Comparison of ENCODE assay signal across 18 cellular contexts in the genomic region with DNA sequence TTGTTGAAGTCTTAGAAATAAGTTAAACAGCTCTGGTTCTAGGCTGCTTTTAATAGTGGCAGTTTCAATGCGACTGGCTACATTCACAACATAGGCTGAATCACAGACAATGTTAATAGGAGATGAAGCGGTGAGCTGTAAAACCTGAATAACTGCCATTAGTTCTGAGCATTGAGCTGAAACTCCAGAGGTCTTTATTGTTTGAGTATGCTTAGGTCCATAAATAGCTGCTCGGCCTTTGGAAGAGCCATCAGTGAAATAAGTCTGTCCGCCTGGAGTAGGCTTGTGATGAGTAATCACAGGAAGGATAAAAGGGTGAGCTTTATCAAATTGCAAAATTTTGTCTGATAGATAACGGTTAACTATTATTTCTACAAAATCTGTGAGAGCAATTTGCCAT. TPM values are rescaled to one million over a fixed set of nuclear protein-coding genes. Genes with fewer than 3 reads are reported as not detected.
DNase-seq lines count a peak whose midpoint lies in the region; ATAC-seq, FAIRE-seq and TF ChIP-seq lines count a peak whose summit lies in the region.
"Had no signal": no experiment of that assay in that cellular context is flagged by ENCODE, and none has a peak within 500 bp of the region (broad histone marks: within the 10 kb centered on the region; RNA-seq: fewer than 3 reads in every experiment).

No MANE protein-coding gene starts in this region.

- ATAC-seq in left lobe of liver, result peak; percentile 39
- ATAC-seq: Panc1 had no signal

- peaks cover 0 to 3% (median 0%) of the 10 kb centered on the region in 5 experiments for H3K9me3 Mint-ChIP-seq in brain
- H3K9me3 Mint-ChIP-seq: IgD-negative memory B cell had no signal

- H3K4me1 ChIP-seq in HEK293 (ENCODE audit: control insufficient read depth, insufficient read depth, low read length), result no peaks in the 10 kb centered on the region
- H3K4me1 ChIP-seq in mammary epithelial cell (ENCODE audit: insufficient read depth, low read length), result peaks cover 18% of the 10 kb centered on the region
- H3K4me1 ChIP-seq: Caco-2 had no signal

- H3K4me2 ChIP-seq in mammary epithelial cell (ENCODE audit: insufficient read depth, low read depth, low read length), result no peak overlapping the region

- H3K27ac ChIP-seq in HEK293 (ENCODE audit: extremely low read depth, low read depth, low read length) (no peak overlapping the region), mammary epithelial cell (ENCODE audit: insufficient read depth, low read depth, low read length) (no peak overlapping the region)

- H2AFZ ChIP-seq in mammary epithelial cell (ENCODE audit: low read depth, low read length), result no peak overlapping the region

- H3K9me3 ChIP-seq in HEK293 (ENCODE audit: control insufficient read depth, insufficient read depth, low read depth, low read length) (no peaks in the 10 kb centered on the region), mammary epithelial cell (replicated peaks; ENCODE audit: insufficient read depth, low read length) (peaks cover 12% of the 10 kb centered on the region)
- H3K9me3 ChIP-seq: Caco-2 had no signal

- no peaks in the 10 kb centered on the region for H3K27me3 ChIP-seq in mammary epithelial cell (ENCODE audit: insufficient read depth, low read length)

- H3K4me3 Mint-ChIP-seq in brain, result peak overlapping the region in 4 of 5 experiments; percentile 12 to 65 (median 34)
- H3K4me3 Mint-ChIP-seq: IgD-negative memory B cell had no signal

- H3K36me3 ChIP-seq in HEK293 (ENCODE audit: control insufficient read depth in 2 of 2, insufficient read depth in 1 of 2, low read length in 2 of 2) (no peaks in the 10 kb centered on the region), mammary epithelial cell (ENCODE audit: insufficient read depth, low read length) (no peaks in the 10 kb centered on the region)

- no peaks in the 10 kb centered on the region for H3K79me2 ChIP-seq in mammary epithelial cell (ENCODE audit: insufficient read depth, low read length)

- FAIRE-seq in HTR-8/SVneo (lab: Jason Lieb, UNC), result no peak

- dilution Hi-C loops in mammary epithelial cell (cut with HindIII; ENCODE audit: low sequenced_read_pairs), result loop anchor here (5.0 to 10.0 kb wide), 3 partner anchors 47 to 205 kb away; partner anchors contain the start of gene ZNF688

- H3K9ac ChIP-seq in mammary epithelial cell (ENCODE audit: insufficient read depth, low read length), result no peak overlapping the region

- H3K4me3 ChIP-seq in HEK293 (ENCODE audit: low read depth, low read length) (no peak overlapping the region), mammary epithelial cell (replicated peaks in 1 of 3; ENCODE audit: insufficient read depth in 1 of 3, low read depth in 2 of 3, low read length in 3 of 3) (no peak overlapping the region)

- peaks cover 81% of the 10 kb centered on the region for H3K4me1 Mint-ChIP-seq in brain

- no peaks in the 10 kb centered on the region for H3K27me3 Mint-ChIP-seq in brain

- WGBS in mammary epithelial cell (ENCODE audit: low coverage, missing lambda C conversion rate), result 98% methylated on average over 5 of the region's 5 CpGs

- H3K27ac Mint-ChIP-seq in brain, result peak overlapping the region; percentile 37 to 99 (median 92)
- H3K27ac Mint-ChIP-seq: IgD-negative memory B cell had no signal

- H4K20me1 ChIP-seq in mammary epithelial cell (ENCODE audit: insufficient read depth, low read length), result no peaks in the 10 kb centered on the region

- in situ Hi-C loops in ACHN (cut with HindIII; ENCODE audit: low pct_ligation_motif_present, low pct_unique_long_range_greater_than_20kb, low sequenced_read_pairs) (no loop called here), mammary epithelial cell (cut with MboI; ENCODE audit: low sequenced_read_pairs in 2 of 2) (loop anchor here (10.0 to 25.0 kb wide), 3 partner anchors 175 to 457 kb away; partner anchors contain the start of genes DCTPP1 (in 1 of the 2) and SEPHS2 (in 1 of the 2))

- POLR2A ChIA-PET in HEK293 (lab: Yijun Ruan, JAX), result interaction anchor here (1.5 to 2.9 kb wide), 2 partner anchors 9 to 14 kb away, joined by 4 to 12 read pairs; partner anchors contain the start of gene ZNF689

- TF ChIP-seq CTCF in HEK293 (tag by site-specific recombination; IDR thresholded peaks at IDR 0.05), result no peak
- TF ChIP-seq CTCF in brain (conservative IDR thresholded peaks at IDR 0.05), result no peak
- no peak for TF ChIP-seq CTCF in mammary epithelial cell (conservative IDR thresholded peaks at IDR 0.05 in 1 of 2, IDR thresholded peaks at IDR 0.05 in 1 of 2; ENCODE audit: extremely low read depth in 1 of 2, insufficient read depth in 1 of 2, low read depth in 1 of 2, low read length in 2 of 2)

- BruUV-seq in mammary epithelial cell (replicated peaks; lab: Mats Ljungman, UMichigan), result no TSS peak

- no peaks in the 10 kb centered on the region for H3K36me3 Mint-ChIP-seq in brain

- DNase-seq in ACHN (peak; percentile 81), left lobe of liver (ENCODE audit: low spot score) (no peak), DMS 273 treated with DMSO at 0.1 percent for 48 hours (lab: John Stamatoyannopoulos, UW) (no peak), mammary epithelial cell (no peak), HTR-8/SVneo (ENCODE audit: insufficient read length, low spot score) (no peak), NCI-H524 treated with DMSO at 0.1 percent for 48 hours (lab: John Stamatoyannopoulos, UW) (no peak)
- DNase-seq: C1 segment of cervical spinal cord, Caco-2, DMS53, HCEC 1CT, NCI-H1930, NCI-H510A treated with DMSO at 0.1 percent for 48 hours, SIG-M5 had no signal

- intact Hi-C loops in mammary epithelial cell (cut with micrococcal nuclease), result no loop called here

- CTCF ChIA-PET in HEK293 (lab: Yijun Ruan, JAX), result interaction anchor here (0.6 to 3.3 kb wide), 7 partner anchors 10 to 210 kb away, joined by 3 to 22 read pairs (median 3); partner anchors contain the start of gene DCTPP1
- CTCF ChIA-PET in mammary epithelial cell (lab: Charles Lee; ENCODE audit: low non-redundant PET), result interaction anchor here (1.9 kb wide), 1 partner anchor 190 kb away, joined by 5 read pairs; the partner anchor contains the start of gene DCTPP1

TF ChIP-seq in HEK293, 187 proteins besides CTCF, POLR2A, EP300 and RAD21:
- TF ChIP-seq ZNF521 (tag by site-specific recombination; IDR thresholded peaks at IDR 0.05), result no peak
- peak; percentile 87; the same call in 1 of the 2 replicates for TF ChIP-seq ZNF660 (tag by site-specific recombination; IDR thresholded peaks at IDR 0.05)

RNA-seq across cellular contexts. Expression of gene ZNF689, which starts 9.5 kb away (rescaled TPM):
- 10.9 TPM for polyA plus RNA-seq in brain (ENCODE audit: insufficient read depth, low read depth, low replicate concordance)
- 4.9 TPM for total RNA-seq in left lobe of liver
- 1 to 10 TPM; 6.7 to 7.0 TPM for total RNA-seq in mammary epithelial cell
- polyA plus RNA-seq in mammary epithelial cell, result 4.7 TPM
- polyA minus RNA-seq in mammary epithelial cell, result 9.9 TPM

RNA-seq across cellular contexts. Expression of gene PRR14, which starts 31.1 kb away (rescaled TPM):
- polyA plus RNA-seq in brain (ENCODE audit: insufficient read depth, low read depth, low replicate concordance) (69.8 TPM), mammary epithelial cell (4.8 TPM)
- total RNA-seq in left lobe of liver (24.2 TPM), mammary epithelial cell (10 to 100 TPM; 10.2 to 38.5 TPM)
- 22.0 TPM for polyA minus RNA-seq in mammary epithelial cell

RNA-seq across cellular contexts. Expression of gene ZNF785, which starts 34.1 kb away (rescaled TPM):
- polyA plus RNA-seq in brain (ENCODE audit: insufficient read depth, low read depth, low replicate concordance) (13.3 TPM), mammary epithelial cell (3.2 TPM)
- total RNA-seq in left lobe of liver (11.8 TPM), mammary epithelial cell (1 to 10 TPM; 7.6 to 8.0 TPM)
- polyA minus RNA-seq in mammary epithelial cell, result 6.5 TPM
- total RNA-seq: A172 had no signal

RNA-seq across cellular contexts. Expression of gene FBRS, which starts 38.6 kb away (rescaled TPM):
- 72.1 TPM for polyA plus RNA-seq in brain (ENCODE audit: insufficient read depth, low read depth, low replicate concordance)
- 22.7 TPM for total RNA-seq in left lobe of liver
- total RNA-seq in mammary epithelial cell, result 10 to 100 TPM; 20.7 to 60.8 TPM
- 7.8 TPM for polyA plus RNA-seq in mammary epithelial cell
- 27.2 TPM for polyA minus RNA-seq in mammary epithelial cell

RNA-seq across cellular contexts. Expression of gene ZNF688, which starts 48.1 kb away (rescaled TPM):
- polyA plus RNA-seq in brain (ENCODE audit: insufficient read depth, low read depth, low replicate concordance), result 25.1 TPM
- total RNA-seq in left lobe of liver, result 8.8 TPM
- total RNA-seq in mammary epithelial cell, result 10 to 100 TPM in 1 of 2 donors, 1 to 10 TPM in 1; 6.2 to 10.6 TPM
- 3.4 TPM for polyA plus RNA-seq in mammary epithelial cell
- 9.4 TPM for polyA minus RNA-seq in mammary epithelial cell
